ENCODE assay signal across 18 cellular contexts in the genomic region with DNA sequence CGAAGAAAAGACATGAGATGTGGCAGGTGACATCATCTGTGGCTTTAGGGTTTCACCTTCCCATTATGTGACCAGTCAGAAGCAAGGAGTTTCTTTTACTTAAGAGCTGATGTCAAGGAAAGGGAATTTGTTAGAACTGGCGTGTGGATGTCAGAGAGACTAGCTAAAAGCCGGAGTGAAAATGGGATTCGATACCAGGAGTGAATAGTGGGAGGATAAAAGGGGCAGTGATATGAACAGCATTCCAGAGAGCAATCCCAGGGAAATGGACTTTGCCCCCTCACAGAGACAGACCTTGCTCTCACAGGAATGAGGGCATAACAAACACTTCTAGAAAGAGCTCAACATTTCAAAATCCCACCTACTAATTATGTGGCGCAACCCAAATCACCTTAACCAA. TPM values are rescaled to one million over a fixed set of nuclear protein-coding genes. Genes with fewer than 3 reads are reported as not detected.
DNase-seq lines count a peak whose midpoint lies in the region; TF ChIP-seq lines count a peak whose summit lies in the region.
"Had no signal": no experiment of that assay in that cellular context is flagged by ENCODE, and none has a peak within 500 bp of the region (broad histone marks: within the 10 kb centered on the region; RNA-seq: fewer than 3 reads in every experiment).

No MANE protein-coding gene starts in this region.

- H3K36me3 ChIP-seq in PC-9 (ENCODE audit: low read depth) (no peaks in the 10 kb centered on the region), smooth muscle cell (ENCODE audit: low read depth) (no peaks in the 10 kb centered on the region)
- H3K36me3 ChIP-seq: gastroesophageal sphincter, thyroid gland had no signal

- DNase-seq in T-helper 2 cell treated with Interferon-gamma antibody and Interleukin-4, amounts not matched to agents 5 μg/mL and 100 μg/mL, for 36 hours (ENCODE audit: low spot score): no peak
- DNase-seq in T-helper 2 cell (no peak), PC-9 (peak in 1 of 2 experiments; percentile 55), kidney tubule cell (ENCODE audit: low spot score) (peak; percentile 84), smooth muscle cell (lab: John Stamatoyannopoulos, UW; ENCODE audit: unreplicated experiment) (no peak), NCI-H2107 treated with DMSO at 0.1 percent for 48 hours (lab: John Stamatoyannopoulos, UW; ENCODE audit: unreplicated experiment) (no peak), hypothalamus (lab: John Stamatoyannopoulos, UW) (no peak), SIG-M5 treated with dmso at 0.1 percent for 504 hours (lab: John Stamatoyannopoulos, UW; ENCODE audit: unreplicated experiment) (no peak)
- DNase-seq: activated CD8-positive, alpha-beta T cell treated with anti-CD3 and anti-CD28 coated beads for 36 hours; CD4-positive, alpha-beta T cell; NCI-H446; thyroid gland had no signal

- H3K27me3 ChIP-seq in PC-9 (ENCODE audit: insufficient read depth, low read depth) (no peaks in the 10 kb centered on the region), smooth muscle cell (ENCODE audit: low read depth) (peaks cover 16% of the 10 kb centered on the region)
- H3K27me3 ChIP-seq: thyroid gland had no signal

- peak overlapping the region; percentile 81 for H3K9ac ChIP-seq in smooth muscle cell (ENCODE audit: low read depth)

- H3F3A ChIP-seq in PC-9 (ENCODE audit: insufficient read depth, low read depth) (peaks cover 25% of the 10 kb centered on the region; the same call in 1 of the 2 replicates), smooth muscle cell (ENCODE audit: low read depth) (no peaks in the 10 kb centered on the region)

- CTCF ChIA-PET in PC-9 (lab: Charles Lee): interaction anchor here (0.6 kb wide), 1 partner anchor 69 kb away, joined by 15 read pairs; no protein-coding TSS in a partner anchor

- H3K27ac ChIP-seq in PC-9 (peak overlapping the region; percentile 99), smooth muscle cell (ENCODE audit: low read depth) (peak overlapping the region; percentile 93)
- H3K27ac ChIP-seq: gastroesophageal sphincter, thyroid gland, VCaP had no signal

- H4K20me1 ChIP-seq in PC-9 (ENCODE audit: insufficient read depth): no peaks in the 10 kb centered on the region
- H4K20me1 ChIP-seq in smooth muscle cell (ENCODE audit: low read depth): no peaks in the 10 kb centered on the region

- 71% methylated on average over 5 of the region's 5 CpGs for WGBS in smooth muscle cell (ENCODE audit: low lambda C conversion rate)

- BruUV-seq in PC-9 (replicated peaks; lab: Mats Ljungman, UMichigan): TSS peak; percentile 77

- H3K4me1 Mint-ChIP-seq in T-helper 2 cell treated with Interferon-gamma antibody and Interleukin-4, amounts not matched to agents 5 μg/mL and 100 μg/mL, for 36 hours (ENCODE audit: low read depth): peaks cover 38% of the 10 kb centered on the region

- POLR2A ChIA-PET in PC-9 (lab: Charles Lee; ENCODE audit: unreplicated experiment): interaction anchor here (0.6 to 0.7 kb wide), 2 partner anchors 94 to 187 kb away, joined by 5 to 7 read pairs; no protein-coding TSS in a partner anchor

- intact Hi-C loops in PC-9 (cut with micrococcal nuclease; ENCODE audit: unreplicated experiment): loop anchor here (2.0 to 10.0 kb wide), 5 partner anchors 66 to 546 kb away; no protein-coding TSS in a partner anchor

- H3K9me2 ChIP-seq in PC-9 (ENCODE audit: insufficient read depth): no peaks in the 10 kb centered on the region

- H3K9me3 ChIP-seq in PC-9 (ENCODE audit: insufficient read depth, low read depth) (no peaks in the 10 kb centered on the region), smooth muscle cell (replicated peaks; ENCODE audit: low read depth) (no peaks in the 10 kb centered on the region)
- H3K9me3 ChIP-seq: gastroesophageal sphincter, thyroid gland had no signal

- peak overlapping the region; percentile 5 for H3K4me3 Mint-ChIP-seq in T-helper 2 cell treated with Interferon-gamma antibody and Interleukin-4, amounts not matched to agents 5 μg/mL and 100 μg/mL, for 36 hours
- H3K4me3 Mint-ChIP-seq: activated CD8-positive, alpha-beta T cell treated with anti-CD3 and anti-CD28 coated beads for 36 hours; CD4-positive, alpha-beta T cell; stimulated activated effector memory CD8-positive, alpha-beta T cell treated with anti-CD3 and anti-CD28 coated beads, Interleukin-12 subunit alpha, Interleukin-12 subunit beta, amount 100 ng/mL, for 72 hours had no signal

- H3K27ac Mint-ChIP-seq in T-helper 2 cell treated with Interferon-gamma antibody and Interleukin-4, amounts not matched to agents 5 μg/mL and 100 μg/mL, for 36 hours: no peak overlapping the region
- H3K27ac Mint-ChIP-seq: activated CD8-positive, alpha-beta T cell treated with anti-CD3 and anti-CD28 coated beads for 36 hours; CD4-positive, alpha-beta T cell; stimulated activated effector memory CD8-positive, alpha-beta T cell treated with anti-CD3 and anti-CD28 coated beads, Interleukin-12 subunit alpha, Interleukin-12 subunit beta, amount 100 ng/mL, for 72 hours had no signal

- H3K79me2 ChIP-seq in PC-9 (ENCODE audit: low read depth) (no peaks in the 10 kb centered on the region), smooth muscle cell (ENCODE audit: low read depth) (no peaks in the 10 kb centered on the region)

- no peaks in the 10 kb centered on the region for H3K36me3 Mint-ChIP-seq in T-helper 2 cell treated with Interferon-gamma antibody and Interleukin-4, amounts not matched to agents 5 μg/mL and 100 μg/mL, for 36 hours (ENCODE audit: low read depth)
- H3K36me3 Mint-ChIP-seq: stimulated activated effector memory CD8-positive, alpha-beta T cell treated with anti-CD3 and anti-CD28 coated beads, Interleukin-12 subunit alpha, Interleukin-12 subunit beta, amount 100 ng/mL, for 72 hours had no signal

- H3K4me3 ChIP-seq in PC-9: peak overlapping the region; percentile 53; the same call in 1 of the 2 replicates
- no peak overlapping the region for H3K4me3 ChIP-seq in smooth muscle cell
- H3K4me3 ChIP-seq: gastroesophageal sphincter, GM12878, skin epidermis, thyroid gland had no signal

- H3K4me2 ChIP-seq in PC-9: peak overlapping the region; percentile 84
- H3K4me2 ChIP-seq in smooth muscle cell: no peak overlapping the region

- peaks cover 43% of the 10 kb centered on the region for H3K27me3 Mint-ChIP-seq in T-helper 2 cell treated with Interferon-gamma antibody and Interleukin-4, amounts not matched to agents 5 μg/mL and 100 μg/mL, for 36 hours (ENCODE audit: low read depth)
- H3K27me3 Mint-ChIP-seq: CD4-positive, alpha-beta T cell had no signal

- peaks cover 41% of the 10 kb centered on the region for H3K4me1 ChIP-seq in PC-9 (replicated peaks; ENCODE audit: insufficient read depth)
- H3K4me1 ChIP-seq in smooth muscle cell (ENCODE audit: low read depth): peaks cover 30% of the 10 kb centered on the region
- H3K4me1 ChIP-seq: thyroid gland had no signal

- H2AFZ ChIP-seq in PC-9 (0 out of 2 replicates have a peak overlapping the region, but pooled peaks have one; percentile 28), smooth muscle cell (ENCODE audit: low read depth) (no peak overlapping the region)

- no peak for TF ChIP-seq CTCF in PC-9 (conservative IDR thresholded peaks at IDR 0.05)
- TF ChIP-seq CTCF in smooth muscle cell (IDR thresholded peaks at IDR 0.05; ENCODE audit: borderline replicate concordance, insufficient read depth, poor library complexity, severe bottlenecking): no peak

- H3K9me3 Mint-ChIP-seq in T-helper 2 cell treated with Interferon-gamma antibody and Interleukin-4, amounts not matched to agents 5 μg/mL and 100 μg/mL, for 36 hours: no peaks in the 10 kb centered on the region
- H3K9me3 Mint-ChIP-seq: activated CD8-positive, alpha-beta T cell treated with anti-CD3 and anti-CD28 coated beads for 36 hours; CD4-positive, alpha-beta T cell; stimulated activated effector memory CD8-positive, alpha-beta T cell treated with anti-CD3 and anti-CD28 coated beads, Interleukin-12 subunit alpha, Interleukin-12 subunit beta, amount 100 ng/mL, for 72 hours had no signal

RNA-seq across cellular contexts. Expression of a gene that starts 5.9 kb away (rescaled TPM):
- 19.6 and 25.8 TPM in 2 replicates for total RNA-seq in PC-9 (2021)
- 4.0 and 21.1 TPM in 2 replicates for total RNA-seq in smooth muscle cell
- polyA plus RNA-seq in smooth muscle cell: 0.08 and 1.2 TPM in 2 replicates
- total RNA-seq: G401 had no signal
